In the genomic region with DNA sequence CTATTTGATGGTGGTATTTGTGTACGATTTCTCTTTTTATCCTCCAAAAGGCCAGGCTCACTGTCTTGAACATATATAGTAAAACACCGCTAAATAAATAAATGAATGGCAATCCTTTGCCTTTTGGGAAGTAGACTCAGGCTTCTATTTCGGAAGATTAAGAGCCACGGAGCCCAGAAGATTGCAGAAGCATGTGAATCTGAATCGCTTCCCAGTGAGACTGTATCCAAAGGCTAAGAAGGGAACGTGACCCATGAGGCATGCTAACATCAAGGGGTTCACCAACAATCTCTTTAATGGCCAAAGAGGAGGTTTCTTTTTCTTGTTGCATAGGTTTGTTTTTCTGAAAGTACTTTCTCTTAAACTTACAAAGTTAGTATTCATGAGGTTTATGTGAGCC, we compare ENCODE assay signal across 26 cellular contexts.
A peak's percentile ranks its signal among the peaks of the same experiment; 100 is the strongest.
DNase-seq lines count a peak whose midpoint lies in the region; ATAC-seq and TF ChIP-seq lines count a peak whose summit lies in the region.
"Had no signal": no experiment of that assay in that cellular context is flagged by ENCODE, and none has a peak within 500 bp of the region (broad histone marks: within the 10 kb centered on the region; RNA-seq: fewer than 3 reads in every experiment).

No MANE protein-coding gene starts in this region.

- H2AFZ ChIP-seq in OCI-LY3 (ENCODE audit: low read depth, low read length) = no peak overlapping the region
- H2AFZ ChIP-seq in hepatocyte = no peak overlapping the region
- H2AFZ ChIP-seq: GM23248 had no signal

- peaks cover 3% of the 10 kb centered on the region for H3K9me3 Mint-ChIP-seq in stimulated activated memory B cell treated with anti-CD40 and anti-IgM and Interleukin-4, amounts not matched to agents 10 μg/mL and 1 μg/mL and 100 μg/mL, for 72 hours
- H3K9me3 Mint-ChIP-seq: CD8-positive, alpha-beta T cell had no signal

- no peak overlapping the region for H3K27ac ChIP-seq in BLaER1 treated with 17β-estradiol and CSF1 and Interleukin-3, amounts not matched to agents 10 nM and 100 nM
- H3K27ac ChIP-seq in OCI-LY3 (ENCODE audit: low read length) (peak overlapping the region; percentile 3; the same call in 1 of the 2 replicates), hepatocyte (peak overlapping the region; percentile 4)
- H3K27ac ChIP-seq: C4-2B, GM23248 had no signal

- no peaks in the 10 kb centered on the region for H3K79me2 ChIP-seq in OCI-LY3 (ENCODE audit: low read length)
- no peaks in the 10 kb centered on the region for H3K79me2 ChIP-seq in hepatocyte

- H3K27me3 Mint-ChIP-seq in stimulated activated memory B cell treated with anti-CD40 and anti-IgM and Interleukin-4, amounts not matched to agents 10 μg/mL and 1 μg/mL and 100 μg/mL, for 72 hours = no peaks in the 10 kb centered on the region

- H3K36me3 Mint-ChIP-seq in stimulated activated memory B cell treated with anti-CD40 and anti-IgM and Interleukin-4, amounts not matched to agents 10 μg/mL and 1 μg/mL and 100 μg/mL, for 72 hours = no peaks in the 10 kb centered on the region

- peaks cover 0 to 12% (median 0%) of the 10 kb centered on the region in 11 experiments; a peak in 3 of 22 replicates for H3K36me3 ChIP-seq in BLaER1 treated with 17β-estradiol and CSF1 and Interleukin-3, amounts not matched to agents 10 nM and 100 nM
- no peaks in the 10 kb centered on the region for H3K36me3 ChIP-seq in OCI-LY3 (replicated peaks; ENCODE audit: low read depth, low read length)
- no peaks in the 10 kb centered on the region for H3K36me3 ChIP-seq in hepatocyte (replicated peaks; ENCODE audit: insufficient read depth, low read depth)

- 66% methylated on average over 6 of the region's 6 CpGs for WGBS in hepatocyte (ENCODE audit: low lambda C conversion rate, missing lambda C conversion rate)
- 83% methylated on average over 6 of the region's 6 CpGs for WGBS in lower leg skin, 2 donors

- ATAC-seq in stimulated activated memory B cell treated with anti-CD40 and anti-IgM and Interleukin-4, amounts not matched to agents 10 μg/mL and 1 μg/mL and 100 μg/mL, for 72 hours = no peak
- ATAC-seq: CD8-positive, alpha-beta T cell; HepG2; K562 had no signal

- peaks cover 0 to 32% (median 11%) of the 10 kb centered on the region in 11 experiments; a peak in 15 of 22 replicates for H3K9me3 ChIP-seq in BLaER1 treated with 17β-estradiol and CSF1 and Interleukin-3, amounts not matched to agents 10 nM and 100 nM (replicated peaks in 1 of 11)
- no peaks in the 10 kb centered on the region for H3K9me3 ChIP-seq in OCI-LY3 (ENCODE audit: insufficient read depth, low read length)
- no peaks in the 10 kb centered on the region for H3K9me3 ChIP-seq in hepatocyte (ENCODE audit: low read depth)
- H3K9me3 ChIP-seq: SK-N-SH had no signal

- no peak overlapping the region for H3K4me3 Mint-ChIP-seq in stimulated activated memory B cell treated with anti-CD40 and anti-IgM and Interleukin-4, amounts not matched to agents 10 μg/mL and 1 μg/mL and 100 μg/mL, for 72 hours
- H3K4me3 Mint-ChIP-seq: CD8-positive, alpha-beta T cell had no signal

- DNase-seq in hepatocyte (ENCODE audit: low spot score) (no peak), AML-193 (lab: John Stamatoyannopoulos, UW) (no peak), lower leg skin (ENCODE audit: low spot score in 2 of 2) (no peak), iPS-NIHi7 (ENCODE audit: extremely low spot score) (no peak)
- DNase-seq in stimulated activated CD4-positive, alpha-beta T cell treated with anti-CD3 and anti-CD28 coated beads, Interleukin-4, amount 100 ng/mL, for 4 hours = no peak
- DNase-seq: CD8-positive, alpha-beta T cell; DMS 273 treated with DMSO at 0.1 percent for 48 hours; DMS79; EL; GDM1; GM23248; H7; Kasumi-1; NCI-H1105 treated with DMSO at 0.1 percent for 48 hours; NCI-H146; NCI-H1930; NCI-H2107; NCI-H524; NCI-H774; SK-N-SH had no signal

- H4K20me1 ChIP-seq in BLaER1 treated with 17β-estradiol and CSF1 and Interleukin-3, amounts not matched to agents 10 nM and 100 nM = no peaks in the 10 kb centered on the region
- H4K20me1 ChIP-seq in OCI-LY3 (ENCODE audit: insufficient read depth, low read length) (no peaks in the 10 kb centered on the region), hepatocyte (ENCODE audit: insufficient read depth, poor library complexity, severe bottlenecking) (no peaks in the 10 kb centered on the region)

- H3K4me1 ChIP-seq in BLaER1 treated with 17β-estradiol and CSF1 and Interleukin-3, amounts not matched to agents 10 nM and 100 nM = peaks cover 28 to 48% (median 39%) of the 10 kb centered on the region in 10 experiments
- H3K4me1 ChIP-seq in OCI-LY3 (ENCODE audit: low read length) = peaks cover 40% of the 10 kb centered on the region
- no peaks in the 10 kb centered on the region for H3K4me1 ChIP-seq in hepatocyte (ENCODE audit: insufficient read depth)

- H3K4me2 ChIP-seq in BLaER1 treated with 17β-estradiol and CSF1 and Interleukin-3, amounts not matched to agents 10 nM and 100 nM = peak overlapping the region; percentile 57 to 85 (median 80); a peak in 20 of 22 replicates
- H3K4me2 ChIP-seq in OCI-LY3 (ENCODE audit: low read length) (peak overlapping the region; percentile 57; the same call in 1 of the 2 replicates), hepatocyte (no peak overlapping the region)
- H3K4me2 ChIP-seq: SK-N-SH had no signal

- no peaks in the 10 kb centered on the region for H3K27me3 ChIP-seq in BLaER1 treated with 17β-estradiol and CSF1 and Interleukin-3, amounts not matched to agents 10 nM and 100 nM
- H3K27me3 ChIP-seq in OCI-LY3 (ENCODE audit: low read depth, low read length) = 0 out of 2 replicates have a peak, but pooled peaks cover 3% of the 10 kb centered on the region
- no peaks in the 10 kb centered on the region for H3K27me3 ChIP-seq in hepatocyte

- no peak for TF ChIP-seq CTCF in OCI-LY3 (IDR thresholded peaks at IDR 0.05; ENCODE audit: low read depth, low read length)
- no peak for TF ChIP-seq CTCF in hepatocyte (IDR thresholded peaks at IDR 0.05; ENCODE audit: poor library complexity)
- TF ChIP-seq CTCF in lower leg skin (IDR thresholded peaks at IDR 0.05) = no peak

- H3K27ac Mint-ChIP-seq in stimulated activated memory B cell treated with anti-CD40 and anti-IgM and Interleukin-4, amounts not matched to agents 10 μg/mL and 1 μg/mL and 100 μg/mL, for 72 hours = peak overlapping the region; percentile 83
- H3K27ac Mint-ChIP-seq: CD8-positive, alpha-beta T cell had no signal

- TF ChIP-seq POLR2A in lower leg skin (IDR thresholded peaks at IDR 0.05) = no peak

- no peaks in the 10 kb centered on the region for H3K9me2 ChIP-seq in hepatocyte (replicated peaks; ENCODE audit: insufficient read depth)
- H3K9me2 ChIP-seq: SK-N-SH had no signal

- peaks cover 49% of the 10 kb centered on the region for H3K4me1 Mint-ChIP-seq in stimulated activated memory B cell treated with anti-CD40 and anti-IgM and Interleukin-4, amounts not matched to agents 10 μg/mL and 1 μg/mL and 100 μg/mL, for 72 hours

- intact Hi-C loops in lower leg skin (cut with DNase I; ENCODE audit: low total_unique reads) = no loop called here

- H3K4me3 ChIP-seq in BLaER1 treated with 17β-estradiol and CSF1 and Interleukin-3, amounts not matched to agents 10 nM and 100 nM = no peak overlapping the region
- no peak overlapping the region for H3K4me3 ChIP-seq in OCI-LY3 (ENCODE audit: low read length)
- H3K4me3 ChIP-seq in hepatocyte = no peak overlapping the region
- no peak overlapping the region for H3K4me3 ChIP-seq in lower leg skin (ENCODE audit: low read depth, poor library complexity, severe bottlenecking)
- H3K4me3 ChIP-seq: GM23248, K562 had no signal

- no peak overlapping the region for H3K9ac ChIP-seq in BLaER1 treated with 17β-estradiol and CSF1 and Interleukin-3, amounts not matched to agents 10 nM and 100 nM
- no peak overlapping the region for H3K9ac ChIP-seq in OCI-LY3 (ENCODE audit: low read length)
- H3K9ac ChIP-seq: GM23248, SK-N-SH had no signal

Comparison
In these comparisons a context has a peak if more than half of its experiments do, and no peak if none do; other contexts are left out.
1. H3K27ac ChIP-seq: peak in OCI-LY3 (single experiment) and hepatocyte (single experiment); none in BLaER1 treated with 17β-estradiol and CSF1 and Interleukin-3, amounts not matched to agents 10 nM and 100 nM (0 of 11).